In the genomic region with DNA sequence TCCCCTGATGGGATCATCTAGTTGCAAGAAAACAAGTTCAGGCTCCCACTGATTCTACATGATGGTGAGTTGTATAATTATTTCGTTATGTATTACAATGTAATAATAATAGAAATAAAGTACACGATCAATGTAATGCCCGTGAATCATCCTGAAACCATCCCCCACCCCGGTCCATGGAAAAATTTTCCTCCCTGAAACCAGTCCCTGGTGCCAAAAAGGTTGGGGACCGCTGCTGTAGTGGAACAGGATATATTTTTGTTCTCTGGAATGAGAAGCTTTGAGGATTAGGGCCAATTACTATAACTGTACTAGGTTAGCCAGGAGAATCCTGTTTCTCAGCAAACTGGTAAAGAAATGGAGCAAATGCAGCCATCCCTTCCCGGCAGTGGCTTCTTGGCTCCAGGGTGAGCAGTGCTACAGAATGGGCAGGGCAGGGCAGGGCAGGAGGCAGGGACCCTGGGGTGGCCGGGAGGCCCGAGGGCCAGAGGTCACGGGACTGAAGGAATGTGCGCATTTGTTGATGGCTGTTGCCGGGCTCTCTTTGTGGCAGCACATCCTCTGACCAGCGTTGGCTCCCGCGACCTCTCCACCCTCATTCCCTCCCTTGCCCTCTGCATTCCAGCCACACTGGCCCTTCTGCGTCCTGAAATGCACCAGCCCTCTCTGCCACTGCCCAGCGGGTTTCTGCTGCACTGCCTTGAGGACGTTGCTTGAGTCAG, we compare ENCODE assay signal across 2 cellular contexts.
TF ChIP-seq lines count a peak whose summit lies in the region.

No MANE protein-coding gene starts in this region.

TF ChIP-seq in IMR-90, 13 proteins besides CTCF, POLR2A, EP300 and RAD21:
- TF ChIP-seq, protein P1, sequence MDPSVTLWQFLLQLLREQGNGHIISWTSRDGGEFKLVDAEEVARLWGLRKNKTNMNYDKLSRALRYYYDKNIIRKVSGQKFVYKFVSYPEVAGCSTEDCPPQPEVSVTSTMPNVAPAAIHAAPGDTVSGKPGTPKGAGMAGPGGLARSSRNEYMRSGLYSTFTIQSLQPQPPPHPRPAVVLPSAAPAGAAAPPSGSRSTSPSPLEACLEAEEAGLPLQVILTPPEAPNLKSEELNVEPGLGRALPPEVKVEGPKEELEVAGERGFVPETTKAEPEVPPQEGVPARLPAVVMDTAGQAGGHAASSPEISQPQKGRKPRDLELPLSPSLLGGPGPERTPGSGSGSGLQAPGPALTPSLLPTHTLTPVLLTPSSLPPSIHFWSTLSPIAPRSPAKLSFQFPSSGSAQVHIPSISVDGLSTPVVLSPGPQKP (IDR thresholded peaks at IDR 0.05; ENCODE audit: borderline replicate concordance, low read depth, low read length) = no peak
- TF ChIP-seq BHLHE40 (IDR thresholded peaks at IDR 0.05; ENCODE audit: low read depth, low read length) (no peak), CHD1 (IDR thresholded peaks at IDR 0.05; ENCODE audit: low read depth, low read length) (no peak), RFX5 (IDR thresholded peaks at IDR 0.05; ENCODE audit: low read depth, low read length) (no peak), CEBPB (IDR thresholded peaks at IDR 0.05; ENCODE audit: low read depth, low read length) (no peak), SMC3 (IDR thresholded peaks at IDR 0.05; ENCODE audit: low read depth, low read length) (no peak), MAFK (IDR thresholded peaks at IDR 0.05; ENCODE audit: low read depth, low read length) (no peak), MAZ (IDR thresholded peaks at IDR 0.05; ENCODE audit: borderline replicate concordance, low read depth, low read length) (no peak), NFE2L2 (IDR thresholded peaks at IDR 0.05; ENCODE audit: low read depth, low read length) (no peak), MXI1 (IDR thresholded peaks at IDR 0.05; ENCODE audit: borderline replicate concordance, low read depth, low read length) (no peak), FOS (IDR thresholded peaks at IDR 0.05; ENCODE audit: low read depth, low read length) (no peak), RCOR1 (IDR thresholded peaks at IDR 0.05; ENCODE audit: insufficient replicate concordance, low read length) (no peak)
- TF ChIP-seq, protein P2, sequence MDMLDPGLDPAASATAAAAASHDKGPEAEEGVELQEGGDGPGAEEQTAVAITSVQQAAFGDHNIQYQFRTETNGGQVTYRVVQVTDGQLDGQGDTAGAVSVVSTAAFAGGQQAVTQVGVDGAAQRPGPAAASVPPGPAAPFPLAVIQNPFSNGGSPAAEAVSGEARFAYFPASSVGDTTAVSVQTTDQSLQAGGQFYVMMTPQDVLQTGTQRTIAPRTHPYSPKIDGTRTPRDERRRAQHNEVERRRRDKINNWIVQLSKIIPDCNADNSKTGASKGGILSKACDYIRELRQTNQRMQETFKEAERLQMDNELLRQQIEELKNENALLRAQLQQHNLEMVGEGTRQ (IDR thresholded peaks at IDR 0.05; ENCODE audit: low read depth, low read length) = no peak
TF ChIP-seq in IMR-90: peak in this region for 0.

TF ChIP-seq in H1, 55 proteins besides CTCF, POLR2A, EP300 and RAD21:
- peak; percentile 78 for TF ChIP-seq TEAD4 (IDR thresholded peaks at IDR 0.05; ENCODE audit: low read depth, low read length)
- 0 out of 2 replicates have a peak, but pooled peaks have one; percentile 23 for TF ChIP-seq POU5F1 (IDR thresholded peaks at IDR 0.05; ENCODE audit: low read depth, low read length)
- no peak for TF ChIP-seq YY1 (IDR thresholded peaks at IDR 0.05; ENCODE audit: low read depth, low read length)
TF ChIP-seq in H1: peak in this region for 2.
